23 cellular contexts compared by ENCODE assay signal in the genomic region with DNA sequence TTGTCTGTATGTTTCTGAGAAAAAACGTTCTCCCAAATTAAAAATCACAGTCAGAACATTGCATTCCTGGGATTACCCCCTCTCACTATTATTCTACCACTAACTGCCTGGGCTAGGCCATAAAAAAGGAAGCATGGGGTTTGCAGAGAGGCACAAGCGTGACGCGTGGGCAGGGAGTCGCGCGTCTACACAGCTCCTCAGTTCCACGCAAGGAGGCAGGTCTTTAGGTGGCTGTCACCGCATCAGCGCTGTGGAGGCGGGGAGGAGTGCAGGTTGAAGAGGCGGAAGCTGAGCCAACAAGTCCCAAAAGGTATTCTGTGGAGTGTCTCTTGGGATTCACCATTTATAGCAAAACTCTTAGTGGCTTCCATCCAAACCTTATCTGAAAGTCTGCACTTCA.
"Had no signal": no experiment of that assay in that cellular context is flagged by ENCODE, and none has a peak within 500 bp of the region (broad histone marks: within the 10 kb centered on the region; RNA-seq: fewer than 3 reads in every experiment).

No MANE protein-coding gene starts in this region.

- H3K27me3 ChIP-seq: stomach, suprapubic skin, transverse colon, uterus had no signal

- H3K27me3 Mint-ChIP-seq: activated CD4-positive, alpha-beta T cell treated with anti-CD3 and anti-CD28 coated beads, Interleukin-2, amount 10 ng/mL, durations not matched to agents 7 days and 5 days; activated CD8-positive, alpha-beta memory T cell treated with anti-CD3 and anti-CD28 coated beads, Interleukin-2, amount 10 ng/mL, durations not matched to agents 7 days and 5 days; activated CD8-positive, alpha-beta T cell treated with anti-CD3 and anti-CD28 coated beads for 36 hours; activated naive CD4-positive, alpha-beta T cell treated with anti-CD3 and anti-CD28 coated beads, Interleukin-2, amount 10 ng/mL, durations not matched to agents 7 days and 5 days; naive thymus-derived CD4-positive, alpha-beta T cell; stimulated activated memory B cell treated with anti-CD40 and anti-IgM and Interleukin-4, amounts not matched to agents 10 μg/mL and 1 μg/mL and 100 μg/mL, for 72 hours had no signal

- DNase-seq: activated CD4-positive, alpha-beta T cell treated with anti-CD3 and anti-CD28 coated beads, Interleukin-2, amount 10 ng/mL, durations not matched to agents 7 days and 5 days; activated CD8-positive, alpha-beta memory T cell treated with anti-CD3 and anti-CD28 coated beads, Interleukin-2, amount 10 ng/mL, durations not matched to agents 7 days and 5 days; activated CD8-positive, alpha-beta T cell treated with anti-CD3 and anti-CD28 coated beads for 36 hours; activated effector memory CD4-positive, alpha-beta T cell treated with anti-CD3 and anti-CD28 coated beads, Interleukin-2, amount 50 U/mL, for 16 hours; activated naive CD4-positive, alpha-beta T cell treated with anti-CD3 and anti-CD28 coated beads, Interleukin-2, amount 10 ng/mL, durations not matched to agents 7 days and 5 days; activated T-cell treated with anti-CD3 and anti-CD28 coated beads for 4 hours; cerebellar nuclear complex; heart right ventricle; lower lobe of right lung; naive thymus-derived CD4-positive, alpha-beta T cell; small intestine; stimulated activated CD4-positive, alpha-beta T cell treated with anti-CD3 and anti-CD28 coated beads, Interleukin-15, amount 100 ng/mL, for 24 hours; stomach; T1000; transverse colon; uterus had no signal

- H3K4me1 Mint-ChIP-seq: activated CD4-positive, alpha-beta T cell treated with anti-CD3 and anti-CD28 coated beads, Interleukin-2, amount 10 ng/mL, durations not matched to agents 7 days and 5 days; activated CD8-positive, alpha-beta memory T cell treated with anti-CD3 and anti-CD28 coated beads, Interleukin-2, amount 10 ng/mL, durations not matched to agents 7 days and 5 days; activated naive CD4-positive, alpha-beta T cell treated with anti-CD3 and anti-CD28 coated beads, Interleukin-2, amount 10 ng/mL, durations not matched to agents 7 days and 5 days; stimulated activated memory B cell treated with anti-CD40 and anti-IgM and Interleukin-4, amounts not matched to agents 10 μg/mL and 1 μg/mL and 100 μg/mL, for 72 hours had no signal

- H3K4me3 Mint-ChIP-seq: activated CD4-positive, alpha-beta T cell treated with anti-CD3 and anti-CD28 coated beads, Interleukin-2, amount 10 ng/mL, durations not matched to agents 7 days and 5 days; activated CD8-positive, alpha-beta memory T cell treated with anti-CD3 and anti-CD28 coated beads, Interleukin-2, amount 10 ng/mL, durations not matched to agents 7 days and 5 days; activated CD8-positive, alpha-beta T cell treated with anti-CD3 and anti-CD28 coated beads for 36 hours; activated naive CD4-positive, alpha-beta T cell treated with anti-CD3 and anti-CD28 coated beads, Interleukin-2, amount 10 ng/mL, durations not matched to agents 7 days and 5 days; naive thymus-derived CD4-positive, alpha-beta T cell; neural crest cell; stimulated activated memory B cell treated with anti-CD40 and anti-IgM and Interleukin-4, amounts not matched to agents 10 μg/mL and 1 μg/mL and 100 μg/mL, for 72 hours had no signal

- H3K27ac Mint-ChIP-seq: activated CD4-positive, alpha-beta T cell treated with anti-CD3 and anti-CD28 coated beads, Interleukin-2, amount 10 ng/mL, durations not matched to agents 7 days and 5 days; activated CD8-positive, alpha-beta memory T cell treated with anti-CD3 and anti-CD28 coated beads, Interleukin-2, amount 10 ng/mL, durations not matched to agents 7 days and 5 days; activated CD8-positive, alpha-beta T cell treated with anti-CD3 and anti-CD28 coated beads for 36 hours; activated naive CD4-positive, alpha-beta T cell treated with anti-CD3 and anti-CD28 coated beads, Interleukin-2, amount 10 ng/mL, durations not matched to agents 7 days and 5 days; naive thymus-derived CD4-positive, alpha-beta T cell; stimulated activated memory B cell treated with anti-CD40 and anti-IgM and Interleukin-4, amounts not matched to agents 10 μg/mL and 1 μg/mL and 100 μg/mL, for 72 hours had no signal

- H3K4me3 ChIP-seq: coronary artery, heart right ventricle, lower lobe of right lung, stomach, suprapubic skin, transverse colon, uterus had no signal

- H3K9me3 Mint-ChIP-seq: activated CD4-positive, alpha-beta T cell treated with anti-CD3 and anti-CD28 coated beads, Interleukin-2, amount 10 ng/mL, durations not matched to agents 7 days and 5 days; activated CD8-positive, alpha-beta T cell treated with anti-CD3 and anti-CD28 coated beads for 36 hours; activated naive CD4-positive, alpha-beta T cell treated with anti-CD3 and anti-CD28 coated beads, Interleukin-2, amount 10 ng/mL, durations not matched to agents 7 days and 5 days; naive thymus-derived CD4-positive, alpha-beta T cell; neural crest cell had no signal

- H3K27ac ChIP-seq: coronary artery, heart right ventricle, lower lobe of right lung, stomach, suprapubic skin, transverse colon, uterus had no signal

- H3K4me1 ChIP-seq: heart right ventricle, lower lobe of right lung, stomach, suprapubic skin, transverse colon, uterus had no signal

- H3K9me3 ChIP-seq: heart right ventricle, lower lobe of right lung, stomach, suprapubic skin, transverse colon, uterus had no signal

- H3K36me3 ChIP-seq: heart right ventricle, lower lobe of right lung, stomach, suprapubic skin, transverse colon, uterus had no signal

- H3K36me3 Mint-ChIP-seq: activated CD8-positive, alpha-beta memory T cell treated with anti-CD3 and anti-CD28 coated beads, Interleukin-2, amount 10 ng/mL, durations not matched to agents 7 days and 5 days; activated naive CD4-positive, alpha-beta T cell treated with anti-CD3 and anti-CD28 coated beads, Interleukin-2, amount 10 ng/mL, durations not matched to agents 7 days and 5 days; naive thymus-derived CD4-positive, alpha-beta T cell; stimulated activated memory B cell treated with anti-CD40 and anti-IgM and Interleukin-4, amounts not matched to agents 10 μg/mL and 1 μg/mL and 100 μg/mL, for 72 hours had no signal

- ATAC-seq: activated CD4-positive, CD25-positive, alpha-beta regulatory T cell treated with anti-CD3 and anti-CD28 coated beads, Interleukin-2, amount 50 U/mL, for 24 hours; activated CD8-positive, alpha-beta memory T cell treated with anti-CD3 and anti-CD28 coated beads, Interleukin-2, amount 10 ng/mL, durations not matched to agents 7 days and 5 days; activated CD8-positive, alpha-beta T cell treated with anti-CD3 and anti-CD28 coated beads for 36 hours; heart right ventricle; left lobe of liver; lower lobe of right lung; naive thymus-derived CD4-positive, alpha-beta T cell; sciatic nerve; stimulated activated memory B cell treated with anti-CD40 and anti-IgM and Interleukin-4, amounts not matched to agents 10 μg/mL and 1 μg/mL and 100 μg/mL, for 72 hours had no signal
